16 cellular contexts compared by ENCODE assay signal in the genomic region with DNA sequence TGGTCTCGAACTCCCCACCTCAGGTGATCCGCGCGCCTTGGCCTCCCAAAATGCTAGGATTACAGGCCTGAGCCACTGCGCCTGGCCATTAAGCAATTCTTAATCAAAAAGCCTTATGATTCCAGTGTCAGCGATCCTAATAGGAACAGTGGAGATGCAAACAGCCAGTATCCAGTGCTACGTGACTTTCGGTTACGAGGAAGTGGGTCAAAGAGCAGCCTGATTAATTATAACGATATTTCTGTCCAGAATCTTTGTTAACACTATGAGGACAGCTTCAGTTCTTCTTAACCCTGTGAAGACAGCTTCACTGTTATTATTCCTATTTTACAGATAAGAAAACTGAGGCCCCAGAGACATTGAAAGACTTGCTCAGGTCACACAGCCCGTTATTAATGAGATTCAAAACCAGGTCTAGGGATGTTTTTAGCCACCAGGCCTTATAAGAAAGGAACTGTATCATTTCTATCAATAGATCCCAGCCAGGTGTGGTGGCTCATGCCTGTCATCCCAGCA.
"Had no signal": no experiment of that assay in that cellular context is flagged by ENCODE, and none has a peak within 500 bp of the region (broad histone marks: within the 10 kb centered on the region; RNA-seq: fewer than 3 reads in every experiment).

No MANE protein-coding gene starts in this region.

- H3K27me3 ChIP-seq: thyroid gland, vagina had no signal

- H3K27me3 Mint-ChIP-seq: stimulated activated naive B cell treated with anti-CD40 and anti-IgM and Interleukin-4, amounts not matched to agents 10 μg/mL and 1 μg/mL and 100 μg/mL, for 72 hours had no signal

- H3K4me1 ChIP-seq: psoas muscle, vagina had no signal

- H3K4me3 Mint-ChIP-seq: neural crest cell; stimulated activated naive B cell treated with anti-CD40 and anti-IgM and Interleukin-4, amounts not matched to agents 10 μg/mL and 1 μg/mL and 100 μg/mL, for 72 hours had no signal

- DNase-seq: activated CD4-positive, alpha-beta T cell treated with anti-CD3 and anti-CD28 coated beads, Interleukin-2, amount 50 U/mL, for 4 hours; activated CD4-positive, CD25-positive, alpha-beta regulatory T cell treated with anti-CD3 and anti-CD28 coated beads, Interleukin-2, amount 50 U/mL, for 72 hours; activated naive CD4-positive, alpha-beta T cell treated with anti-CD3 and anti-CD28 coated beads, Interleukin-2, amount 50 U/mL, for 16 hours; hippocampal formation; psoas muscle; stimulated activated CD4-positive, alpha-beta T cell treated with anti-CD3 and anti-CD28 coated beads, Interleukin-12 subunit alpha, Interleukin-12 subunit beta, amount 100 ng/mL, for 4 hours; stimulated activated CD4-positive, alpha-beta T cell treated with anti-CD3 and anti-CD28 coated beads, Interleukin-2, amount 100 ng/mL, for 24 hours; stimulated activated naive B cell treated with anti-CD40 and anti-IgM and Interleukin-4, amounts not matched to agents 10 μg/mL and 1 μg/mL and 100 μg/mL, for 72 hours had no signal

- H3K27ac ChIP-seq: psoas muscle, vagina had no signal

- H3K9me3 ChIP-seq: psoas muscle, thyroid gland, vagina had no signal

- H3K27ac Mint-ChIP-seq: activated T-helper 2 cell treated with anti-CD3 and anti-CD28 coated beads, Interferon-gamma antibody, Interleukin-2, Interleukin-4, amounts not matched to agents 10 μg/mL and 5 μg/mL and 100 μg/mL, durations not matched to agents 14 hours and 24 hours and 36 hours; stimulated activated naive B cell treated with anti-CD40 and anti-IgM and Interleukin-4, amounts not matched to agents 10 μg/mL and 1 μg/mL and 100 μg/mL, for 72 hours had no signal

- H3K4me3 ChIP-seq: psoas muscle, thyroid gland, vagina had no signal

- ATAC-seq: esophagus mucosa; left lobe of liver; psoas muscle; stimulated activated naive B cell treated with anti-CD40 and anti-IgM and Interleukin-4, amounts not matched to agents 10 μg/mL and 1 μg/mL and 100 μg/mL, for 72 hours had no signal

- H3K9me3 Mint-ChIP-seq: activated T-helper 2 cell treated with anti-CD3 and anti-CD28 coated beads, Interferon-gamma antibody, Interleukin-2, Interleukin-4, amounts not matched to agents 10 μg/mL and 5 μg/mL and 100 μg/mL, durations not matched to agents 14 hours and 24 hours and 36 hours; neural crest cell; stimulated activated naive B cell treated with anti-CD40 and anti-IgM and Interleukin-4, amounts not matched to agents 10 μg/mL and 1 μg/mL and 100 μg/mL, for 72 hours had no signal

- FAIRE-seq: endometrium, keratinocyte had no signal

- H3K36me3 ChIP-seq: thyroid gland, vagina had no signal

- H3K36me3 Mint-ChIP-seq: stimulated activated naive B cell treated with anti-CD40 and anti-IgM and Interleukin-4, amounts not matched to agents 10 μg/mL and 1 μg/mL and 100 μg/mL, for 72 hours had no signal
